Comparison of ENCODE assay signal across 17 cellular contexts in genomic region chr2:71830497-71831207, GRCh38.
DNase-seq lines count a peak whose midpoint lies in the region; ATAC-seq and TF ChIP-seq lines count a peak whose summit lies in the region.
"Had no signal": no experiment of that assay in that cellular context is flagged by ENCODE, and none has a peak within 500 bp of the region (broad histone marks: within the 10 kb centered on the region; RNA-seq: fewer than 3 reads in every experiment).

No MANE protein-coding gene starts in this region.

- no peak overlapping the region for H4K5ac ChIP-seq in mesendoderm (ENCODE audit: low read length)

- H3K79me1 ChIP-seq in mesendoderm (ENCODE audit: low read length) = no peaks in the 10 kb centered on the region

- no peaks in the 10 kb centered on the region for H3K36me3 Mint-ChIP-seq in T-helper 17 cell (ENCODE audit: low read depth)

- H3K36me3 ChIP-seq in mesendoderm (ENCODE audit: control insufficient read depth, insufficient read depth, low read length) (no peaks in the 10 kb centered on the region), thoracic aorta (no peaks in the 10 kb centered on the region)
- H3K36me3 ChIP-seq: adrenal gland, thyroid gland had no signal

- H3K9me3 ChIP-seq in thoracic aorta (no peaks in the 10 kb centered on the region), T-helper 17 cell (ENCODE audit: control insufficient read depth, low read length, poor library complexity, severe bottlenecking) (no peaks in the 10 kb centered on the region)
- H3K9me3 ChIP-seq: adrenal gland, thyroid gland had no signal

- WGBS in mesendoderm (ENCODE audit: extremely low coverage, insufficient coverage, low lambda C conversion rate) = no CpG with 5 or more reads among the region's 9 CpGs

- no peaks in the 10 kb centered on the region for H3K79me2 ChIP-seq in mesendoderm (ENCODE audit: control insufficient read depth, insufficient read depth, low read length)
- H3K79me2 ChIP-seq: parathyroid adenoma had no signal

- no peak overlapping the region for H2BK120ac ChIP-seq in mesendoderm (ENCODE audit: low read depth, low read length)

- no peak overlapping the region for H4K8ac ChIP-seq in mesendoderm (ENCODE audit: low read depth, low read length)

- no peak for TF ChIP-seq POLR2A in GM18505 (IDR thresholded peaks at IDR 0.05; ENCODE audit: borderline replicate concordance, extremely low read depth, insufficient read depth, insufficient read length)

- H3K4me1 ChIP-seq in mesendoderm (ENCODE audit: control insufficient read depth, low read depth, low read length) = no peaks in the 10 kb centered on the region
- H3K4me1 ChIP-seq in thoracic aorta (ENCODE audit: control insufficient read depth in 1 of 2, low read depth in 2 of 2) = peaks cover 11 to 30% of the 10 kb centered on the region in 2 donors
- H3K4me1 ChIP-seq: adrenal gland, foreskin keratinocyte, parathyroid adenoma had no signal

- no peaks in the 10 kb centered on the region for H3K4me1 Mint-ChIP-seq in T-helper 17 cell

- no peak for TF ChIP-seq CTCF in astrocyte of the spinal cord (IDR thresholded peaks at IDR 0.05; ENCODE audit: low read depth, low read length)
- no peak for TF ChIP-seq CTCF in thoracic aorta (IDR thresholded peaks at IDR 0.05)

- H3K27me3 ChIP-seq in mesendoderm (ENCODE audit: insufficient read depth, low read length, poor library complexity) (no peaks in the 10 kb centered on the region), thoracic aorta (replicated peaks; ENCODE audit: insufficient read depth) (no peaks in the 10 kb centered on the region)
- H3K27me3 ChIP-seq: thyroid gland had no signal

- H3K23ac ChIP-seq in mesendoderm (ENCODE audit: low read length) = peak overlapping the region; percentile 66

- H3K4me3 ChIP-seq in astrocyte of the spinal cord (ENCODE audit: low read depth, low read length) = no peak overlapping the region
- H3K4me3 ChIP-seq in mesendoderm (ENCODE audit: low read length) = no peak overlapping the region
- H3K4me3 ChIP-seq in thoracic aorta = no peak overlapping the region
- H3K4me3 ChIP-seq: adrenal gland, thyroid gland had no signal

- H3K4ac ChIP-seq in mesendoderm (ENCODE audit: low read depth, low read length) = no peak overlapping the region

- DNase-seq in HS-27A (ENCODE audit: low read depth) (peak; percentile 34), astrocyte of the spinal cord (ENCODE audit: low read depth, low spot score) (peak; percentile 3), mesendoderm (no peak), thoracic aorta (ENCODE audit: low spot score) (no peak), T-helper 17 cell (no peak), anterior cingulate cortex (lab: John Stamatoyannopoulos, UW) (no peak), DMS53 (lab: John Stamatoyannopoulos, UW) (no peak)
- DNase-seq: activated CD4-positive, alpha-beta T cell treated with anti-CD3 and anti-CD28 coated beads for 48 hours; activated T-cell treated with anti-CD3 and anti-CD28 coated beads, Interleukin-2, amount 50 U/mL, for 48 hours; adrenal gland; DMS79 treated with DMSO at 0.1 percent for 48 hours; MV-4-11 had no signal

- no peak overlapping the region for H2BK15ac ChIP-seq in mesendoderm (replicated peaks; ENCODE audit: low read depth)

- H3K56ac ChIP-seq in mesendoderm (ENCODE audit: low read length) = no peak overlapping the region

- H3K18ac ChIP-seq in mesendoderm (ENCODE audit: low read length) = no peak overlapping the region

- ATAC-seq in thoracic aorta (ENCODE audit: insufficient number of reproducible peaks, low FRiP score, low read depth) = peak; percentile 22
- no peak for ATAC-seq in T-helper 17 cell
- no peak for ATAC-seq in GM18505 (IDR thresholded peaks at IDR 0.05; ENCODE audit: unreplicated experiment)
- ATAC-seq: foreskin keratinocyte had no signal

- no peak overlapping the region for H2BK5ac ChIP-seq in mesendoderm (ENCODE audit: low read length)

- H3K27ac Mint-ChIP-seq in T-helper 17 cell = no peak overlapping the region

- H3K9ac ChIP-seq in mesendoderm (ENCODE audit: low read length) = no peak overlapping the region
- H3K9ac ChIP-seq: parathyroid adenoma had no signal

- H2AK5ac ChIP-seq in mesendoderm (ENCODE audit: low read length) = no peak overlapping the region

- in situ Hi-C loops in astrocyte of the spinal cord (cut with HindIII; ENCODE audit: low sequenced_read_pairs) = no loop called here

- H3K27ac ChIP-seq in mesendoderm (ENCODE audit: low read depth, low read length) = no peak overlapping the region
- peak overlapping the region; percentile 76 to 92 for H3K27ac ChIP-seq in thoracic aorta
- H3K27ac ChIP-seq: adrenal gland, C4-2B, foreskin keratinocyte, parathyroid adenoma, thyroid gland had no signal

- no peak overlapping the region for H3K4me2 ChIP-seq in mesendoderm (ENCODE audit: low read length)

- no peaks in the 10 kb centered on the region for H3K27me3 Mint-ChIP-seq in T-helper 17 cell

- H3K4me3 Mint-ChIP-seq in T-helper 17 cell = no peak overlapping the region

Comparison
In these comparisons a context has a peak if more than half of its experiments do, and no peak if none do; other contexts are left out.
1. DNase-seq: peak in HS-27A (single experiment) and astrocyte of the spinal cord (single experiment); none in mesendoderm (single experiment), thoracic aorta (single experiment), T-helper 17 cell (0 of 3), anterior cingulate cortex (0 of 58) and DMS53 (single experiment).